In genomic region chr2:226752887-226753286, GRCh38 we compare ENCODE assay signal across 19 cellular contexts.
"Had no signal": no experiment of that assay in that cellular context is flagged by ENCODE, and none has a peak within 500 bp of the region (broad histone marks: within the 10 kb centered on the region; RNA-seq: fewer than 3 reads in every experiment).

No MANE protein-coding gene starts in this region.

- H3K36me3 ChIP-seq: right atrium auricular region had no signal

- ATAC-seq: activated CD8-positive, alpha-beta T cell treated with anti-CD3 and anti-CD28 coated beads for 36 hours; body of pancreas; effector memory CD8-positive, alpha-beta T cell had no signal

- H3K27ac Mint-ChIP-seq: activated CD4-positive, alpha-beta T cell treated with anti-CD3 and anti-CD28 coated beads, Interleukin-2, amount 10 ng/mL, durations not matched to agents 24 days and 14 days; activated CD8-positive, alpha-beta T cell treated with anti-CD3 and anti-CD28 coated beads for 36 hours; activated naive CD4-positive, alpha-beta T cell treated with anti-CD3 and anti-CD28 coated beads for 36 hours; activated T-helper 2 cell treated with anti-CD3 and anti-CD28 coated beads, Interferon-gamma antibody, Interleukin-2, Interleukin-4, amounts not matched to agents 10 μg/mL and 5 μg/mL and 100 μg/mL, durations not matched to agents 14 hours and 24 hours and 36 hours; effector memory CD8-positive, alpha-beta T cell; progenitor cell of endocrine pancreas; stimulated activated naive CD8-positive, alpha-beta T cell treated with anti-CD3 and anti-CD28 coated beads, Interleukin-15, Interleukin-2, amounts not matched to agents 100 ng/mL and 50 ng/mL, for 24 hours had no signal

- H3K4me3 ChIP-seq: body of pancreas, right atrium auricular region, skin epidermis, testis had no signal

- H3K9me3 Mint-ChIP-seq: activated CD4-positive, alpha-beta T cell treated with anti-CD3 and anti-CD28 coated beads, Interleukin-2, amount 10 ng/mL, durations not matched to agents 24 days and 14 days; activated CD8-positive, alpha-beta T cell treated with anti-CD3 and anti-CD28 coated beads for 36 hours; activated naive CD4-positive, alpha-beta T cell treated with anti-CD3 and anti-CD28 coated beads for 36 hours; activated T-helper 2 cell treated with anti-CD3 and anti-CD28 coated beads, Interferon-gamma antibody, Interleukin-2, Interleukin-4, amounts not matched to agents 10 μg/mL and 5 μg/mL and 100 μg/mL, durations not matched to agents 14 hours and 24 hours and 36 hours; effector memory CD8-positive, alpha-beta T cell; neural crest cell; stimulated activated naive CD8-positive, alpha-beta T cell treated with anti-CD3 and anti-CD28 coated beads, Interleukin-15, Interleukin-2, amounts not matched to agents 100 ng/mL and 50 ng/mL, for 24 hours had no signal

- H3K27me3 ChIP-seq: body of pancreas, right atrium auricular region, testis had no signal

- H3K27me3 Mint-ChIP-seq: activated CD4-positive, alpha-beta T cell treated with anti-CD3 and anti-CD28 coated beads, Interleukin-2, amount 10 ng/mL, durations not matched to agents 24 days and 14 days; activated CD8-positive, alpha-beta T cell treated with anti-CD3 and anti-CD28 coated beads for 36 hours; progenitor cell of endocrine pancreas; stimulated activated naive CD8-positive, alpha-beta T cell treated with anti-CD3 and anti-CD28 coated beads, Interleukin-15, Interleukin-2, amounts not matched to agents 100 ng/mL and 50 ng/mL, for 24 hours had no signal

- DNase-seq: activated CD4-positive, alpha-beta T cell treated with anti-CD3 and anti-CD28 coated beads, Interleukin-2, amount 10 ng/mL, durations not matched to agents 24 days and 14 days; activated CD8-positive, alpha-beta T cell treated with anti-CD3 and anti-CD28 coated beads for 36 hours; activated naive CD4-positive, alpha-beta T cell treated with anti-CD3 and anti-CD28 coated beads for 36 hours; activated T-cell treated with anti-CD3 and anti-CD28 coated beads, Interleukin-2, amount 50 U/mL, for 1 hour; body of pancreas; effector memory CD8-positive, alpha-beta T cell; foreskin fibroblast; hypothalamus; islet precursor cell; stimulated activated CD4-positive, alpha-beta T cell treated with anti-CD3 and anti-CD28 coated beads, Interleukin-2, amount 100 ng/mL, for 48 hours; T-helper 1 cell; T1000; testis had no signal

- H3K27ac ChIP-seq: body of pancreas, right atrium auricular region, testis had no signal

- H3K9me3 ChIP-seq: body of pancreas, right atrium auricular region, testis had no signal

- H3K4me3 Mint-ChIP-seq: activated CD4-positive, alpha-beta T cell treated with anti-CD3 and anti-CD28 coated beads, Interleukin-2, amount 10 ng/mL, durations not matched to agents 24 days and 14 days; activated CD8-positive, alpha-beta T cell treated with anti-CD3 and anti-CD28 coated beads for 36 hours; activated naive CD4-positive, alpha-beta T cell treated with anti-CD3 and anti-CD28 coated beads for 36 hours; effector memory CD8-positive, alpha-beta T cell; neural crest cell; stimulated activated naive CD8-positive, alpha-beta T cell treated with anti-CD3 and anti-CD28 coated beads, Interleukin-15, Interleukin-2, amounts not matched to agents 100 ng/mL and 50 ng/mL, for 24 hours had no signal

- H3K4me1 ChIP-seq: testis had no signal
